8 cellular contexts compared by ENCODE assay signal in the genomic region with DNA sequence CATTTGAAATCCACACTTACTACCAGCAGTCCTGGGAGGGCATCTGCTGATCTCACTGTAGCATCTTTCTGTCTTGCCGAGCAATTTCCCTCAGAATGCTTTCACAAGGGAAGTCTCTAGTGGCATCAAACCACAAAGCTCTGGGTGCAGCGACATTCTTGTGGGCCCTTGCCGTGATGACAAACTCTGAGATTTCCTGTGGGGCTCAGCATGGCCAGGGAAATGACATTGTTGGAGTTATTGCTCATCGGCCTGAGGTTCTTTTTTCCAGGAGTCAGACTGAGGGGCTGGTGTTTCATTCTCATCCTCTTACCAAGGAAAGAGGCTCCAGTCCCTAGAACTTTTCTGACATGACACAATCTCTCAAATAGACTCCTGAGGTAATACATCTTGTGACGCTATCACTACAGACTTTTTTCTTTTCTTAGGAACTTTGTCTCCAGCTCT. TPM values are rescaled to one million over a fixed set of nuclear protein-coding genes. Genes with fewer than 3 reads are reported as not detected.
DNase-seq lines count a peak whose midpoint lies in the region; ATAC-seq and TF ChIP-seq lines count a peak whose summit lies in the region.

No MANE protein-coding gene starts in this region.

- H3K27ac ChIP-seq in heart left ventricle (peak overlapping the region in 8 of 12 donors; percentile 1 to 76 (median 28)), sigmoid colon (no peak overlapping the region)

- H3K27me3 ChIP-seq in heart left ventricle = no peaks in the 10 kb centered on the region
- H3K27me3 ChIP-seq in sigmoid colon = no peaks in the 10 kb centered on the region

- peak; percentile 81 for DNase-seq in AG20443 (ENCODE audit: low spot score)
- peak; percentile 98 for DNase-seq in MV-4-11 (lab: John Stamatoyannopoulos, UW)
- peak; percentile 37 for DNase-seq in activated CD8-positive, alpha-beta memory T cell treated with anti-CD3 and anti-CD28 coated beads, Interleukin-2, amount 50 U/mL, for 4 hours
- DNase-seq in heart left ventricle = peak in 1 of 5 donors; percentile 41
- DNase-seq in stimulated activated CD8-positive, alpha-beta memory T cell treated with anti-CD3 and anti-CD28 coated beads, Interleukin-12 subunit alpha, Interleukin-12 subunit beta, amount 100 ng/mL, for 4 hours (ENCODE audit: low read depth) = peak; percentile 12
- DNase-seq in sigmoid colon = no peak
- no peak for DNase-seq in left lobe of liver (ENCODE audit: low spot score)

- H3K4me1 ChIP-seq in heart left ventricle (peaks cover 4 to 85% (median 60%) of the 10 kb centered on the region in 12 donors), sigmoid colon (peaks cover 0 to 34% (median 18%) of the 10 kb centered on the region in 4 donors)

- TF ChIP-seq EP300 in sigmoid colon (IDR thresholded peaks at IDR 0.05) = no peak

- H3K36me3 ChIP-seq in heart left ventricle (peaks cover 0 to 15% (median 4%) of the 10 kb centered on the region in 9 donors), sigmoid colon (peaks cover 0 to 11% (median 0%) of the 10 kb centered on the region in 4 donors)

- TF ChIP-seq CTCF in heart left ventricle (IDR thresholded peaks at IDR 0.05) (no peak), sigmoid colon (IDR thresholded peaks at IDR 0.05) (no peak)

- ATAC-seq in GM21528 (IDR thresholded peaks at IDR 0.05; ENCODE audit: low FRiP score, unreplicated experiment) (peak; percentile 71), heart left ventricle (peak in 3 of 4 donors; percentile 35 to 62 (median 38)), left lobe of liver (no peak)

- H3K4me3 ChIP-seq in heart left ventricle (no peak overlapping the region), sigmoid colon (no peak overlapping the region)

- TF ChIP-seq POLR2A in heart left ventricle (IDR thresholded peaks at IDR 0.05) (no peak), sigmoid colon (IDR thresholded peaks at IDR 0.05) (no peak)

- H3K9me3 ChIP-seq in heart left ventricle (no peaks in the 10 kb centered on the region), sigmoid colon (no peaks in the 10 kb centered on the region)

- 50 to 61% (median 55%) methylated on average over 5 of the region's 5 CpGs for WGBS in heart left ventricle, 4 donors
- 51 to 85% methylated on average over 5 of the region's 5 CpGs for WGBS in sigmoid colon, 2 donors

- intact Hi-C loops in heart left ventricle (cut with DNase I) (loop anchor here in 3 of 10 donors (5.0 to 10.0 kb wide), 3 partner anchors 41 to 53 kb away; a partner anchor contains a TSS), sigmoid colon (cut with DNase I) (no loop called here)

RNA-seq across cellular contexts. Expression of a gene that starts 51.4 kb away (rescaled TPM):
- total RNA-seq in heart left ventricle (100 to 1,000 TPM in 1 of 9 donors, 10 to 100 TPM in 8; 53.8 to 130 (median 72.3) TPM), sigmoid colon (100 to 1,000 TPM in 3 of 4 donors, 10 to 100 TPM in 1; 88.2 to 159 (median 123) TPM), left lobe of liver (11.0 TPM)
- polyA plus RNA-seq in heart left ventricle (100 to 1,000 TPM in 1 of 2 donors, 10 to 100 TPM in 1; 93.8 to 140 TPM), sigmoid colon (10 to 100 TPM; 61.8 to 85.9 (median 78.4) TPM)

Comparison
In these comparisons a context has a peak if more than half of its experiments do, and no peak if none do; other contexts are left out.
1. DNase-seq: peak in AG20443 (single experiment), MV-4-11 (single experiment), activated CD8-positive, alpha-beta memory T cell treated with anti-CD3 and anti-CD28 coated beads, Interleukin-2, amount 50 U/mL, for 4 hours (single experiment) and stimulated activated CD8-positive, alpha-beta memory T cell treated with anti-CD3 and anti-CD28 coated beads, Interleukin-12 subunit alpha, Interleukin-12 subunit beta, amount 100 ng/mL, for 4 hours (single experiment); none in sigmoid colon (single experiment) and left lobe of liver (single experiment).
2. H3K27ac ChIP-seq: peak in heart left ventricle (8 of 12); none in sigmoid colon (0 of 4).